ENCODE assay signal across 1 cellular context in genomic region chr5:149445739-149446369, GRCh38.
TF ChIP-seq lines count a peak whose summit lies in the region.

No MANE protein-coding gene starts in this region.

TF ChIP-seq in K562, 482 proteins besides CTCF, POLR2A, EP300 and RAD21 (continued from another document and continues in another):
- TF ChIP-seq AFF4 (CRISPR knock-in tag; IDR thresholded peaks at IDR 0.05) (no peak), KAT8 (IDR thresholded peaks at IDR 0.05; ENCODE audit: low read depth) (peak; percentile 73; the same call in 1 of the 2 replicates), E2F3 (CRISPR knock-in tag; IDR thresholded peaks at IDR 0.05) (no peak), JUN (IDR thresholded peaks at IDR 0.05; ENCODE audit: borderline replicate concordance, low read depth, low read length) (peak; percentile 86), JUN (CRISPR knock-in tag; IDR thresholded peaks at IDR 0.05; ENCODE audit: borderline replicate concordance) (no peak), NR2C1 (IDR thresholded peaks at IDR 0.05) (no peak), NR2C1 (tag; IDR thresholded peaks at IDR 0.05) (peak; percentile 53), BRD9 (IDR thresholded peaks at IDR 0.05; ENCODE audit: low read depth, partially characterized antibody) (peak; percentile 69), MCM5 (IDR thresholded peaks at IDR 0.05; ENCODE audit: low read depth) (no peak), ATF7 (IDR thresholded peaks at IDR 0.05) (peak; percentile 63; the same call in 1 of the 2 replicates), DDX20 (tag; IDR thresholded peaks at IDR 0.05; ENCODE audit: low read depth) (peak; percentile 70; the same call in 1 of the 2 replicates), STAT6 (CRISPR knock-in tag; IDR thresholded peaks at IDR 0.05) (no peak), ELK3 (CRISPR knock-in tag; IDR thresholded peaks at IDR 0.05) (no peak), THRA (IDR thresholded peaks at IDR 0.05) (no peak), ARNT (IDR thresholded peaks at IDR 0.05) (peak in 1 of 2 experiments; percentile 36; a peak in 1 of 4 replicates), BRF2 (IDR thresholded peaks at IDR 0.05; ENCODE audit: borderline replicate concordance, insufficient read depth, insufficient read length) (no peak), MECOM (CRISPR knock-in tag; IDR thresholded peaks at IDR 0.05) (no peak), HDAC2 (IDR thresholded peaks at IDR 0.05) (peak; percentile 72; the same call in 1 of the 2 replicates), ZNF124 (CRISPR knock-in tag; IDR thresholded peaks at IDR 0.05) (no peak), BCOR (IDR thresholded peaks at IDR 0.05) (peak; percentile 23; the same call in 1 of the 2 replicates), TFAP4 (CRISPR knock-in tag; IDR thresholded peaks at IDR 0.05; ENCODE audit: borderline replicate concordance) (0 out of 2 replicates have a peak, but pooled peaks have one; percentile 22), ZNF583 (CRISPR knock-in tag; IDR thresholded peaks at IDR 0.05) (peak; percentile 63; the same call in 1 of the 2 replicates), CBX2 (IDR thresholded peaks at IDR 0.05; ENCODE audit: insufficient read depth, low read length, poor library complexity, severe bottlenecking) (no peak), TRIM28 (IDR thresholded peaks at IDR 0.05) (peak; percentile 52), NFE2 (IDR thresholded peaks at IDR 0.05; ENCODE audit: low read depth) (peak; percentile 88), HDAC1 (IDR thresholded peaks at IDR 0.05) (0 out of 4 replicates have a peak, but pooled peaks of 1 of the 2 experiments have one; percentile 58), SMARCA4 (IDR thresholded peaks at IDR 0.05) (peak; percentile 89), ZNF280B (CRISPR knock-in tag; IDR thresholded peaks at IDR 0.05) (no peak), POU5F1 (IDR thresholded peaks at IDR 0.05; ENCODE audit: borderline replicate concordance, low read depth, low read length, partially characterized antibody) (no peak), ZNF384 (IDR thresholded peaks at IDR 0.05; ENCODE audit: low read depth, low read length) (peak; percentile 70), ZBTB49 (CRISPR knock-in tag; IDR thresholded peaks at IDR 0.05; ENCODE audit: borderline replicate concordance) (no peak), PREB (CRISPR knock-in tag; IDR thresholded peaks at IDR 0.05) (no peak), RBFOX2 (IDR thresholded peaks at IDR 0.05; ENCODE audit: low read depth, low read length) (peak; percentile 41), ADNP (tag; IDR thresholded peaks at IDR 0.05) (peak; percentile 0; the same call in 1 of the 2 replicates), CREM (IDR thresholded peaks at IDR 0.05; ENCODE audit: low read depth) (peak; percentile 62), ZFPM2 (CRISPR knock-in tag; IDR thresholded peaks at IDR 0.05) (no peak), GABPB1 (CRISPR knock-in tag; IDR thresholded peaks at IDR 0.05) (no peak), POLR2AphosphoS2 (IDR thresholded peaks at IDR 0.05; ENCODE audit: low read length) (no peak), VEZF1 (CRISPR knock-in tag; IDR thresholded peaks at IDR 0.05) (peak; percentile 68)
